21 cellular contexts compared by ENCODE assay signal in genomic region chr15:69154026-69154425, GRCh38. TPM values are rescaled to one million over a fixed set of nuclear protein-coding genes. Genes with fewer than 3 reads are reported as not detected.
A peak's percentile ranks its signal among the peaks of the same experiment; 100 is the strongest.
DNase-seq lines count a peak whose midpoint lies in the region; ATAC-seq, FAIRE-seq and TF ChIP-seq lines count a peak whose summit lies in the region.
"Had no signal": no experiment of that assay in that cellular context is flagged by ENCODE, and none has a peak within 500 bp of the region (broad histone marks: within the 10 kb centered on the region; RNA-seq: fewer than 3 reads in every experiment).

No MANE protein-coding gene starts in this region.

- H3K9me3 ChIP-seq in IMR-90 (ENCODE audit: control insufficient read depth, insufficient read depth, low read length) (no peaks in the 10 kb centered on the region), astrocyte (ENCODE audit: insufficient read depth, low read depth, low read length) (no peaks in the 10 kb centered on the region), skeletal muscle satellite cell (replicated peaks; ENCODE audit: low read length) (no peaks in the 10 kb centered on the region)
- H3K9me3 ChIP-seq: BLaER1 treated with 17β-estradiol and CSF1 and Interleukin-3, amounts not matched to agents 10 nM and 100 nM had no signal

- H3K4me3 ChIP-seq in IMR-90 (ENCODE audit: insufficient read depth, low read depth, low read length) (no peak overlapping the region), astrocyte (ENCODE audit: insufficient read depth, low read depth, low read length) (no peak overlapping the region), skeletal muscle satellite cell (ENCODE audit: low read length) (no peak overlapping the region)
- H3K4me3 ChIP-seq: BLaER1 treated with 17β-estradiol and CSF1 and Interleukin-3, amounts not matched to agents 10 nM and 100 nM; GM12878 had no signal

- peaks cover 3% of the 10 kb centered on the region for H3K36me3 Mint-ChIP-seq in astrocyte (ENCODE audit: low read depth, unreplicated experiment)
- H3K36me3 Mint-ChIP-seq: CD8-positive, alpha-beta memory T cell had no signal

- peaks cover 2% of the 10 kb centered on the region; the same call in 1 of the 2 replicates for H3K9me1 ChIP-seq in IMR-90 (ENCODE audit: insufficient read depth, low read length)

- H3K27me3 Mint-ChIP-seq in astrocyte (ENCODE audit: low read depth, unreplicated experiment), result peaks cover 20% of the 10 kb centered on the region

- peak overlapping the region; percentile 78 for H3K14ac ChIP-seq in IMR-90 (replicated peaks; ENCODE audit: low read depth, low read length)

- peaks cover 14% of the 10 kb centered on the region for H3K4me1 Mint-ChIP-seq in astrocyte (ENCODE audit: low read depth, unreplicated experiment)

- no peak for FAIRE-seq in astrocyte (lab: Jason Lieb, UNC)
- FAIRE-seq: G401.6, GM12878 had no signal

- TF ChIP-seq RAD21 in IMR-90 (IDR thresholded peaks at IDR 0.05; ENCODE audit: low read length), result no peak

- H3K9ac ChIP-seq in IMR-90 (ENCODE audit: low read depth, low read length), result no peak overlapping the region
- no peak overlapping the region for H3K9ac ChIP-seq in astrocyte (ENCODE audit: low read length)
- H3K9ac ChIP-seq in skeletal muscle satellite cell (ENCODE audit: low read depth, low read length), result no peak overlapping the region
- H3K9ac ChIP-seq: BLaER1 treated with 17β-estradiol and CSF1 and Interleukin-3, amounts not matched to agents 10 nM and 100 nM had no signal

- in situ Hi-C loops in IMR-90 (cut with MboI; ENCODE audit: low sequenced_read_pairs), result no loop called here

- H3K27ac ChIP-seq in IMR-90 (ENCODE audit: insufficient read depth, low read length) (no peak overlapping the region), astrocyte (ENCODE audit: low read depth, low read length) (no peak overlapping the region)
- H3K27ac ChIP-seq: BLaER1 treated with 17β-estradiol and CSF1 and Interleukin-3, amounts not matched to agents 10 nM and 100 nM had no signal

- peak overlapping the region; percentile 82; the same call in 1 of the 2 replicates for H3K4ac ChIP-seq in IMR-90 (ENCODE audit: low read depth, low read length)

- TF ChIP-seq POLR2A in IMR-90 (IDR thresholded peaks at IDR 0.05; ENCODE audit: low read depth, low read length), result no peak

- intact Hi-C loops in IMR-90 (cut with micrococcal nuclease), result no loop called here

- peak overlapping the region; percentile 82; the same call in 1 of the 2 replicates for H3K18ac ChIP-seq in IMR-90 (ENCODE audit: low read depth, low read length)

- peak; percentile 42 for DNase-seq in IMR-90
- DNase-seq in astrocyte (ENCODE audit: low read depth), result no peak
- no peak for DNase-seq in mesenteric fat pad (ENCODE audit: low spot score)
- no peak for DNase-seq in H4 (ENCODE audit: low spot score)
- DNase-seq in NCI-H345 (lab: John Stamatoyannopoulos, UW), result no peak
- DNase-seq: CD8-positive, alpha-beta memory T cell; DND-41; MM.1S; NCI-H1105; NCI-H1694; NCI-H2107; NCI-H2227 treated with DMSO at 0.1 percent for 48 hours; NCI-H526; NK-92 treated with Interleukin-12 subunit alpha and Interleukin-12 subunit beta, amount 100 ng/mL, for 24 hours; OCI-M1; RPMI8226 had no signal

- H3K4me2 ChIP-seq in IMR-90 (ENCODE audit: low read depth, low read length) (peak overlapping the region; percentile 7; the same call in 1 of the 2 replicates), astrocyte (ENCODE audit: low read length) (peak overlapping the region; percentile 55), skeletal muscle satellite cell (ENCODE audit: low read length) (peak overlapping the region; percentile 55)

- no peak overlapping the region for H3K56ac ChIP-seq in IMR-90 (ENCODE audit: extremely low read depth, insufficient read depth, low read length)

- H2BK120ac ChIP-seq in IMR-90 (ENCODE audit: low read depth, low read length), result peak overlapping the region; percentile 90

- POLR2A ChIA-PET in IMR-90 (lab: Charles Lee; ENCODE audit: unreplicated experiment), result interaction anchor here (0.6 kb wide), 1 partner anchor 14 kb away, joined by 3 read pairs; no protein-coding TSS in a partner anchor

- peak overlapping the region; percentile 93 for H2BK20ac ChIP-seq in IMR-90 (ENCODE audit: low read depth, low read length)

- H3K79me2 ChIP-seq in astrocyte (ENCODE audit: insufficient read depth, low read length), result no peaks in the 10 kb centered on the region

- no peak overlapping the region for H2AK9ac ChIP-seq in IMR-90 (replicated peaks; ENCODE audit: low read depth, low read length, poor library complexity)

- no peaks in the 10 kb centered on the region for H4K20me1 ChIP-seq in IMR-90 (ENCODE audit: insufficient read depth, low read length)
- H4K20me1 ChIP-seq in astrocyte (ENCODE audit: insufficient read depth, low read length), result no peaks in the 10 kb centered on the region
- H4K20me1 ChIP-seq: BLaER1 treated with 17β-estradiol and CSF1 and Interleukin-3, amounts not matched to agents 10 nM and 100 nM had no signal

- H3K36me3 ChIP-seq in IMR-90 (ENCODE audit: control insufficient read depth, insufficient read depth, low read length), result no peaks in the 10 kb centered on the region
- no peaks in the 10 kb centered on the region for H3K36me3 ChIP-seq in astrocyte (ENCODE audit: insufficient read depth, low read length)
- no peaks in the 10 kb centered on the region for H3K36me3 ChIP-seq in skeletal muscle satellite cell (ENCODE audit: insufficient read depth, low read length)
- H3K36me3 ChIP-seq: BLaER1 treated with 17β-estradiol and CSF1 and Interleukin-3, amounts not matched to agents 10 nM and 100 nM had no signal

- dilution Hi-C loops in IMR-90 (cut with HindIII; ENCODE audit: low sequenced_read_pairs, unreplicated experiment), result no loop called here

- H3K79me1 ChIP-seq in IMR-90 (ENCODE audit: low read depth in 1 of 2, low read length in 2 of 2), result no peaks in the 10 kb centered on the region

- peak overlapping the region; percentile 27 to 87; a peak in 2 of 4 replicates for H4K8ac ChIP-seq in IMR-90 (ENCODE audit: low read depth in 2 of 2, low read length in 2 of 2)

- ATAC-seq in IMR-90 (ENCODE audit: low read depth), result peak; percentile 25; the same call in 1 of the 2 replicates
- peak; percentile 29 for ATAC-seq in esophagus mucosa
- ATAC-seq: GM12878 had no signal

- peak overlapping the region; percentile 98; the same call in 2 of the 3 replicates for H2BK15ac ChIP-seq in IMR-90 (ENCODE audit: low read depth, low read length)

- peak overlapping the region; percentile 66; the same call in 1 of the 2 replicates for H4K91ac ChIP-seq in IMR-90 (ENCODE audit: insufficient read depth, low read depth, low read length)

- H3K27me3 ChIP-seq in IMR-90 (ENCODE audit: control insufficient read depth, insufficient read depth, low read length) (peaks cover 14% of the 10 kb centered on the region), astrocyte (ENCODE audit: insufficient read depth, low read length) (peaks cover 15% of the 10 kb centered on the region), skeletal muscle satellite cell (ENCODE audit: control insufficient read depth, insufficient read depth, low read length) (peaks cover 13% of the 10 kb centered on the region)
- H3K27me3 ChIP-seq: BLaER1 treated with 17β-estradiol and CSF1 and Interleukin-3, amounts not matched to agents 10 nM and 100 nM had no signal

- peak overlapping the region; percentile 86 for H2AK5ac ChIP-seq in IMR-90 (ENCODE audit: low read depth, low read length)

- H3K23ac ChIP-seq in IMR-90 (ENCODE audit: low read depth, low read length), result no peak overlapping the region; the same call in 1 of the 2 replicates

- peak overlapping the region; percentile 32 for H2BK5ac ChIP-seq in IMR-90 (ENCODE audit: low read depth, low read length, poor library complexity, severe bottlenecking)

- CTCF ChIA-PET in IMR-90 (lab: Yijun Ruan, JAX), result no interaction called here

- no peak overlapping the region for H2AFZ ChIP-seq in IMR-90 (replicated peaks; ENCODE audit: low read length, poor library complexity)
- H2AFZ ChIP-seq in astrocyte (ENCODE audit: low read depth, low read length), result no peak overlapping the region

- no peak overlapping the region for H3K4me3 Mint-ChIP-seq in astrocyte (ENCODE audit: unreplicated experiment)
- H3K4me3 Mint-ChIP-seq: CD8-positive, alpha-beta memory T cell had no signal

- peak overlapping the region; percentile 4 for H3K27ac Mint-ChIP-seq in astrocyte (ENCODE audit: unreplicated experiment)
- H3K27ac Mint-ChIP-seq: CD8-positive, alpha-beta memory T cell had no signal

- BruUV-seq in IMR-90 (replicated peaks; lab: Mats Ljungman, UMichigan), result no TSS peak

- peaks cover 4% of the 10 kb centered on the region for H3K4me1 ChIP-seq in IMR-90 (ENCODE audit: control insufficient read depth, insufficient read depth, low read length)
- H3K4me1 ChIP-seq in astrocyte (ENCODE audit: insufficient read depth, low read length), result peaks cover 13% of the 10 kb centered on the region
- H3K4me1 ChIP-seq in skeletal muscle satellite cell (ENCODE audit: control insufficient read depth, insufficient read depth, low read length), result peaks cover 15% of the 10 kb centered on the region

- no peak overlapping the region for H4K5ac ChIP-seq in IMR-90 (ENCODE audit: low read depth, low read length)

- peaks cover 4% of the 10 kb centered on the region for H3K9me3 Mint-ChIP-seq in astrocyte (ENCODE audit: unreplicated experiment)
- H3K9me3 Mint-ChIP-seq: CD8-positive, alpha-beta memory T cell had no signal

- TF ChIP-seq CTCF in IMR-90 (conservative IDR thresholded peaks at IDR 0.05; ENCODE audit: low read depth, low read length) (no peak), astrocyte (IDR thresholded peaks at IDR 0.05; ENCODE audit: insufficient read depth, low read depth, low read length) (no peak)

TF ChIP-seq in IMR-90, 13 proteins besides CTCF, POLR2A, EP300 and RAD21 (continues in another document):
- TF ChIP-seq CHD1 (IDR thresholded peaks at IDR 0.05; ENCODE audit: low read depth, low read length) (no peak), RCOR1 (IDR thresholded peaks at IDR 0.05; ENCODE audit: insufficient replicate concordance, low read length) (no peak), MAZ (IDR thresholded peaks at IDR 0.05; ENCODE audit: borderline replicate concordance, low read depth, low read length) (no peak), NFE2L2 (IDR thresholded peaks at IDR 0.05; ENCODE audit: low read depth, low read length) (no peak), CEBPB (IDR thresholded peaks at IDR 0.05; ENCODE audit: low read depth, low read length) (no peak), FOS (IDR thresholded peaks at IDR 0.05; ENCODE audit: low read depth, low read length) (no peak)

RNA-seq across cellular contexts. Expression of gene GLCE, which starts 6.4 kb away (rescaled TPM):
- total RNA-seq in IMR-90 (2012; rRNA removed) (29.6 and 38.0 TPM in 2 replicates), astrocyte (13.3 and 13.6 TPM in 2 replicates), esophagus mucosa (16.0 TPM), mesenteric fat pad (14.3 TPM)
- polyA plus RNA-seq in IMR-90 (2012; rRNA removed), result 14.1 and 15.3 TPM in 2 replicates
- 4.0 and 5.7 TPM in 2 replicates for polyA plus RNA-seq in IMR-90 (2012; cell fraction: cytosol; rRNA removed)
- 1.5 and 12.9 TPM in 2 replicates for polyA plus RNA-seq in IMR-90 (2012; cell fraction: nucleus; rRNA removed; ENCODE audit: low replicate concordance)
- total RNA-seq in skeletal muscle satellite cell (2012; rRNA removed), result 16.5 and 17.0 TPM in 2 replicates
- 20.6 and 23.2 TPM in 2 replicates for total RNA-seq in H4 (2014; rRNA removed; shearing (Covaris generic))
